22 cellular contexts compared by ENCODE assay signal in the genomic region with DNA sequence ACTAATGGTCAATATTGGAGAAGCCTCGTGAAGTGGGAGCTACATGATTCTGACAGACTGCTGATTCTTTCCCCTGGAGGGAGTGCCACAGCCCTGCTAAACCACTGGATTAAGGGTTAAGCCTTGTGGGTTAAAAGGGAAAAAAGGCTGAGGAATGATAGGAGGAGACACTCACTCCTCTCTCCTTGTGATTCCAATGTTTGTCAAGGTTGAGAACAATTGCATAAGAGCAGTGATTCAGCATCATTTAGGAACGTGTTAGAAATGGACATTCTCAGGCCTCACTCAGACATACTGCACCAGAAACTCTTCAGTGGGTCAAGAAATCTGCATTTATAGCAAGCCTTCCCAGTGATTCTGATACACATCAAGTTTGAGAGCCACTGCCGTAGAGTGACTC.
DNase-seq lines count a peak whose midpoint lies in the region; ATAC-seq, FAIRE-seq and TF ChIP-seq lines count a peak whose summit lies in the region.
"Had no signal": no experiment of that assay in that cellular context is flagged by ENCODE, and none has a peak within 500 bp of the region (broad histone marks: within the 10 kb centered on the region; RNA-seq: fewer than 3 reads in every experiment).

No MANE protein-coding gene starts in this region.

- ATAC-seq in gastrocnemius medialis (no peak), HG03175 (IDR thresholded peaks at IDR 0.05; ENCODE audit: unreplicated experiment) (no peak), HG03039 (IDR thresholded peaks at IDR 0.05; ENCODE audit: unreplicated experiment) (no peak)
- ATAC-seq: HCT116 had no signal

- intact Hi-C loops in gastrocnemius medialis (cut with DNase I; ENCODE audit: low total_unique reads), result no loop called here

- no peaks in the 10 kb centered on the region for H3K9me3 ChIP-seq in gastrocnemius medialis
- H3K9me3 ChIP-seq: Peyer's patch had no signal

- no peak for TF ChIP-seq CTCF in bronchial epithelial cell (IDR thresholded peaks at IDR 0.05; ENCODE audit: insufficient read depth, low read length, severe bottlenecking)
- TF ChIP-seq CTCF in fibroblast of villous mesenchyme (IDR thresholded peaks at IDR 0.05; ENCODE audit: insufficient read depth, low read depth, low read length), result no peak
- TF ChIP-seq CTCF in gastrocnemius medialis (IDR thresholded peaks at IDR 0.05 in 4 of 5, conservative IDR thresholded peaks at IDR 0.05 in 1 of 5), result no peak

- H3K36me3 ChIP-seq in bronchial epithelial cell (ENCODE audit: control insufficient read depth, insufficient read depth, low read length) (no peaks in the 10 kb centered on the region), gastrocnemius medialis (no peaks in the 10 kb centered on the region)
- H3K36me3 ChIP-seq: BLaER1, Peyer's patch had no signal

- DNase-seq in NCI-H82 (lab: John Stamatoyannopoulos, UW) (peak; percentile 12), NCI-H82 treated with DMSO at 0.1 percent for 48 hours (lab: John Stamatoyannopoulos, UW; ENCODE audit: unreplicated experiment) (no peak), bronchial epithelial cell (ENCODE audit: low read depth) (peak; percentile 59), fibroblast of villous mesenchyme (ENCODE audit: low read depth) (peak; percentile 59), gastrocnemius medialis (no peak), epidermal melanocyte (ENCODE audit: insufficient read length, low spot score) (no peak)
- DNase-seq: ACHN; CD4-positive, alpha-beta T cell; COR-L47; DMS79; NCI-H1105; NCI-H146; NCI-H2029 treated with DMSO at 0.1 percent for 48 hours; NCI-H345; NCI-H524; NCI-H774; Peyer's patch had no signal

- no peak overlapping the region for H3K27ac ChIP-seq in gastrocnemius medialis
- H3K27ac ChIP-seq: 22Rv1, BLaER1, Peyer's patch had no signal

- H3K4me1 ChIP-seq in gastrocnemius medialis, result no peaks in the 10 kb centered on the region
- H3K4me1 ChIP-seq: BLaER1, Peyer's patch had no signal

- FAIRE-seq in bronchial epithelial cell (lab: Jason Lieb, UNC), result peak; percentile 32

- no peak for TF ChIP-seq POLR2A in gastrocnemius medialis (IDR thresholded peaks at IDR 0.05)

- H3K27me3 ChIP-seq in bronchial epithelial cell (ENCODE audit: control insufficient read depth, insufficient read depth, low read length) (no peaks in the 10 kb centered on the region), gastrocnemius medialis (no peaks in the 10 kb centered on the region)
- H3K27me3 ChIP-seq: BLaER1, Peyer's patch had no signal

- H3K4me3 ChIP-seq in bronchial epithelial cell (ENCODE audit: low read depth, low read length) (no peak overlapping the region), fibroblast of villous mesenchyme (ENCODE audit: low read depth, low read length) (no peak overlapping the region), gastrocnemius medialis (no peak overlapping the region)
- H3K4me3 ChIP-seq: BLaER1, Peyer's patch had no signal

- in situ Hi-C loops in gastrocnemius medialis (cut with MboI; ENCODE audit: low sequenced_read_pairs in 4 of 4), result no loop called here

Comparison
In these comparisons a context has a peak if more than half of its experiments do, and no peak if none do; other contexts are left out.
1. DNase-seq: peak in NCI-H82 (single experiment), bronchial epithelial cell (single experiment) and fibroblast of villous mesenchyme (single experiment); none in NCI-H82 treated with DMSO at 0.1 percent for 48 hours (single experiment), gastrocnemius medialis (0 of 2) and epidermal melanocyte (single experiment).